Comparison of ENCODE assay signal across 8 cellular contexts in genomic region chr2:27370816-27371620, GRCh38. TPM values are rescaled to one million over a fixed set of nuclear protein-coding genes. Genes with fewer than 3 reads are reported as not detected.
DNase-seq lines count a peak whose midpoint lies in the region; ATAC-seq and TF ChIP-seq lines count a peak whose summit lies in the region.

No MANE protein-coding gene starts in this region.

- TF ChIP-seq CTCF in osteocyte (IDR thresholded peaks at IDR 0.05), result no peak

- H3K9me3 Mint-ChIP-seq in activated T-helper 17 cell treated with anti-CD3 and anti-CD28 coated beads, Interleukin-2, amount 50 U/mL, for 72 hours, result no peaks in the 10 kb centered on the region
- H3K9me3 Mint-ChIP-seq in osteocyte (ENCODE audit: unreplicated experiment), result no peaks in the 10 kb centered on the region

- peak; percentile 21 for ATAC-seq in HG02623 (IDR thresholded peaks at IDR 0.05; ENCODE audit: unreplicated experiment)
- peak; percentile 12 for ATAC-seq in activated T-helper 17 cell treated with anti-CD3 and anti-CD28 coated beads, Interleukin-2, amount 50 U/mL, for 72 hours (replicated peaks)

- peak overlapping the region; percentile 92 for H3K4me3 Mint-ChIP-seq in activated T-helper 17 cell treated with anti-CD3 and anti-CD28 coated beads, Interleukin-2, amount 50 U/mL, for 72 hours
- peak overlapping the region; percentile 98 for H3K4me3 Mint-ChIP-seq in osteocyte (ENCODE audit: unreplicated experiment)

- peaks cover 93% of the 10 kb centered on the region for H3K36me3 Mint-ChIP-seq in activated T-helper 17 cell treated with anti-CD3 and anti-CD28 coated beads, Interleukin-2, amount 50 U/mL, for 72 hours (ENCODE audit: low read depth)
- H3K36me3 Mint-ChIP-seq in osteocyte (ENCODE audit: unreplicated experiment), result peaks cover 33% of the 10 kb centered on the region

- H3K27ac Mint-ChIP-seq in activated T-helper 17 cell treated with anti-CD3 and anti-CD28 coated beads, Interleukin-2, amount 50 U/mL, for 72 hours, result peak overlapping the region; percentile 90
- peak overlapping the region; percentile 91 for H3K27ac Mint-ChIP-seq in osteocyte (ENCODE audit: unreplicated experiment)

- peaks cover 28% of the 10 kb centered on the region for H3K4me1 Mint-ChIP-seq in activated T-helper 17 cell treated with anti-CD3 and anti-CD28 coated beads, Interleukin-2, amount 50 U/mL, for 72 hours
- peaks cover 26% of the 10 kb centered on the region for H3K4me1 Mint-ChIP-seq in osteocyte (ENCODE audit: unreplicated experiment)

- H3K27me3 Mint-ChIP-seq in activated T-helper 17 cell treated with anti-CD3 and anti-CD28 coated beads, Interleukin-2, amount 50 U/mL, for 72 hours, result no peaks in the 10 kb centered on the region
- H3K27me3 Mint-ChIP-seq in osteocyte (ENCODE audit: unreplicated experiment), result no peaks in the 10 kb centered on the region

- DNase-seq in activated CD4-positive, alpha-beta T cell treated with anti-CD3 and anti-CD28 coated beads for 48 hours, result peak; percentile 50
- DNase-seq in activated CD4-positive, alpha-beta T cell treated with anti-CD3 and anti-CD28 coated beads, Interleukin-2, amount 50 U/mL, for 4 hours, result no peak
- peak; percentile 55 for DNase-seq in NCI-H2227 (lab: John Stamatoyannopoulos, UW; ENCODE audit: unreplicated experiment)
- DNase-seq in germinal center (ENCODE audit: low spot score), result peak; percentile 50
- DNase-seq in osteocyte (ENCODE audit: extremely low spot score, unreplicated experiment), result no peak
- no peak for DNase-seq in NCI-H1105 (lab: John Stamatoyannopoulos, UW)

RNA-seq across cellular contexts. Expression of gene SNX17, which starts 0.6 kb away (rescaled TPM):
- 10 to 100 TPM; 59.0 to 90.4 TPM for total RNA-seq in activated T-helper 17 cell treated with anti-CD3 and anti-CD28 coated beads, Interleukin-2, amount 50 U/mL, for 72 hours
- 124 and 134 TPM in 2 replicates for total RNA-seq in osteocyte

RNA-seq across cellular contexts. Expression of gene EIF2B4, which starts 0.9 kb away (rescaled TPM):
- total RNA-seq in activated T-helper 17 cell treated with anti-CD3 and anti-CD28 coated beads, Interleukin-2, amount 50 U/mL, for 72 hours, result 10 to 100 TPM; 34.7 to 42.9 TPM
- 50.0 and 50.4 TPM in 2 replicates for total RNA-seq in osteocyte

RNA-seq across cellular contexts. Expression of gene ZNF513, which starts 9.5 kb away (rescaled TPM):
- total RNA-seq in activated T-helper 17 cell treated with anti-CD3 and anti-CD28 coated beads, Interleukin-2, amount 50 U/mL, for 72 hours, result 10 to 100 TPM; 10.8 to 16.2 TPM
- 15.7 and 19.1 TPM in 2 replicates for total RNA-seq in osteocyte

RNA-seq across cellular contexts. Expression of gene GTF3C2, which starts 14.5 kb away (rescaled TPM):
- 10 to 100 TPM; 67.2 to 85.8 TPM for total RNA-seq in activated T-helper 17 cell treated with anti-CD3 and anti-CD28 coated beads, Interleukin-2, amount 50 U/mL, for 72 hours
- total RNA-seq in osteocyte, result 57.4 and 59.4 TPM in 2 replicates

RNA-seq across cellular contexts. Expression of gene PPM1G, which starts 38.4 kb away (rescaled TPM):
- total RNA-seq in activated T-helper 17 cell treated with anti-CD3 and anti-CD28 coated beads, Interleukin-2, amount 50 U/mL, for 72 hours, result 100 to 1,000 TPM in 1 of 2 donors, 10 to 100 TPM in 1; 67.0 to 158 TPM
- 70.7 and 74.2 TPM in 2 replicates for total RNA-seq in osteocyte

Comparison
In these comparisons a context has a peak if more than half of its experiments do, and no peak if none do; other contexts are left out.
1. DNase-seq: peak in activated CD4-positive, alpha-beta T cell treated with anti-CD3 and anti-CD28 coated beads for 48 hours (single experiment), NCI-H2227 (single experiment) and germinal center (single experiment); none in activated CD4-positive, alpha-beta T cell treated with anti-CD3 and anti-CD28 coated beads, Interleukin-2, amount 50 U/mL, for 4 hours (0 of 2), osteocyte (single experiment) and NCI-H1105 (single experiment).